In the genomic region with DNA sequence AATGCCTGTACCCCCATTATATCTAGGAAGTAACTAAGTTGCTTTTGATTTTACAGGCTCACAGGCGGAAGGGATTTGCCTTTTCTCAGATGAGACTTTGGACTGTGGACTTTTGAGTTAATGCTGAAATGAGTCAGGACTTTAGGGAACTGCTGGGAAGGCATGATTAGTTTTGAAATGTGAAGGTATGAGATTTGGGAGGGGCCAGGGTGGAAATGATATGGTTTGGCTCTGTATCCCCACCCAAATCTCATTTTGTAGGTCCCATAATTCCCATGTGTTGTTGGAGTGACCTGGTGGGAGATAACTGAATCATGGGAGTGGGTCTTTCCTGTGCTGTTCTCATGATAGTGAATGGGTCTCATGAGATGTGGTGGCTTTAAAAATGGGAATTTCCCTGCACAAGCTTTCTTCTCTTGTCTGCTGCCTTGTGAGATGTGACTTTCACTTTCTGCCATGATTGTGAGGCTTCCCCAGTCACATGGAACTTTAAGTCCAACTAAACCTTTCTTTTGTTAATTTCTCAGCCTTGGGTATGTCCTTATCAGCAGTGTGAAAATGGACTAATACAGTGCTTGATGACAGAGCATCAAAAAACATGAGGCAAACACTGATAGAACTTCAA, we compare ENCODE assay signal across 17 cellular contexts.
DNase-seq lines count a peak whose midpoint lies in the region; ATAC-seq, FAIRE-seq and TF ChIP-seq lines count a peak whose summit lies in the region.
"Had no signal": no experiment of that assay in that cellular context is flagged by ENCODE, and none has a peak within 500 bp of the region (broad histone marks: within the 10 kb centered on the region; RNA-seq: fewer than 3 reads in every experiment).

No MANE protein-coding gene starts in this region.

- TF ChIP-seq CTCF in GM12878 (IDR thresholded peaks at IDR 0.05 in 2 of 3, conservative IDR thresholded peaks at IDR 0.05 in 1 of 3; ENCODE audit: control insufficient read depth in 2 of 3, extremely low read depth in 1 of 3, insufficient read depth in 1 of 3, low read depth in 3 of 3, low read length in 3 of 3) (no peak), right lobe of liver (IDR thresholded peaks at IDR 0.05) (no peak)

- RAD21 ChIA-PET in GM12878 (lab: Charles Lee; ENCODE audit: unreplicated experiment) = interaction anchor here (2.5 kb wide), 1 partner anchor 19 kb away, joined by 7 read pairs; no protein-coding TSS in a partner anchor

- H3K9me3 ChIP-seq in GM12878 (replicated peaks; ENCODE audit: control insufficient read depth, insufficient read depth, low read length) (no peaks in the 10 kb centered on the region; the same call in 1 of the 3 replicates), right lobe of liver (no peaks in the 10 kb centered on the region)

- H3K4me2 ChIP-seq in GM12878 (ENCODE audit: control insufficient read depth, insufficient read depth) = no peak overlapping the region
- H3K4me2 ChIP-seq: GM23338, KMS-11 had no signal

- intact Hi-C loops in GM12878 (cut with micrococcal nuclease; ENCODE audit: unreplicated experiment) = loop anchor here (5.0 kb wide), 1 partner anchor 39 kb away; no protein-coding TSS in a partner anchor
- intact Hi-C loops in right lobe of liver (cut with DNase I) = no loop called here

- H3K4me1 ChIP-seq in GM12878 (ENCODE audit: control insufficient read depth, insufficient read depth, low read length) (no peaks in the 10 kb centered on the region), right lobe of liver (peaks cover 0 to 12% (median 6%) of the 10 kb centered on the region in 4 donors)

- SMC1A ChIA-PET in GM12878 (lab: Charles Lee; ENCODE audit: uncharacterized antibody, unreplicated experiment) = interaction anchor here (1.6 to 2.0 kb wide), 3 partner anchors 15 to 21 kb away, joined by 3 to 5 read pairs (median 4); no protein-coding TSS in a partner anchor

- no TSS peak for BruUV-seq in GM12878 (replicated peaks; lab: Mats Ljungman, UMichigan)

- peak; percentile 46 for ATAC-seq in GM18858 (IDR thresholded peaks at IDR 0.05; ENCODE audit: unreplicated experiment)
- peak; percentile 62 for ATAC-seq in HG02610 (IDR thresholded peaks at IDR 0.05; ENCODE audit: unreplicated experiment)
- peak; percentile 65 for ATAC-seq in GM12878
- peak in 3 of 4 donors; percentile 58 to 70 (median 68) for ATAC-seq in right lobe of liver
- ATAC-seq: GM23338 had no signal

- H4K20me1 ChIP-seq in GM12878 (ENCODE audit: control insufficient read depth, insufficient read depth) = no peaks in the 10 kb centered on the region

- H2AFZ ChIP-seq in GM12878 (ENCODE audit: control insufficient read depth, low read depth, low read length) = peak overlapping the region; percentile 55
- H2AFZ ChIP-seq: GM23338 had no signal

- H3K27ac ChIP-seq in GM12878 (ENCODE audit: control insufficient read depth, insufficient read depth) (no peak overlapping the region), right lobe of liver (peak overlapping the region in 2 of 3 donors; percentile 32 to 56)
- H3K27ac ChIP-seq: C4-2B, KMS-11 had no signal

- H3K4me3 ChIP-seq in GM12878 (no peak overlapping the region), right lobe of liver (no peak overlapping the region)
- H3K4me3 ChIP-seq: GM23338 had no signal

- 67% methylated on average over 1 of the region's 1 CpG for WGBS in GM12878 (ENCODE audit: insufficient coverage, insufficient replicate concordance, low lambda C conversion rate, missing lambda C conversion rate)
- 25% methylated on average over 1 of the region's 1 CpG for WGBS in right lobe of liver (ENCODE audit: insufficient coverage, low coverage, low lambda C conversion rate, missing lambda C conversion rate)

- in situ Hi-C loops in GM12878 (cut with MboI) = no loop called here

- no peak for TF ChIP-seq EP300 in GM12878 (IDR thresholded peaks at IDR 0.05; ENCODE audit: borderline replicate concordance in 1 of 2, control insufficient read depth in 1 of 2, low read depth in 2 of 2, low read length in 2 of 2)

- H3K27me3 ChIP-seq in GM12878 (replicated peaks in 1 of 2; ENCODE audit: control insufficient read depth in 2 of 2, insufficient read depth in 2 of 2, low read length in 1 of 2) (no peaks in the 10 kb centered on the region), right lobe of liver (no peaks in the 10 kb centered on the region)
- H3K27me3 ChIP-seq: BE2C had no signal

- no peak for TF ChIP-seq RAD21 in GM12878 (IDR thresholded peaks at IDR 0.05; ENCODE audit: insufficient read depth, low read depth, low read length)

- TF ChIP-seq POLR2A in GM12878 (IDR thresholded peaks at IDR 0.05; ENCODE audit: low read depth, low read length) (no peak), right lobe of liver (IDR thresholded peaks at IDR 0.05) (no peak)

- H3K36me3 ChIP-seq in GM12878 (ENCODE audit: control insufficient read depth in 2 of 2, insufficient read depth in 2 of 2, low read length in 1 of 2) (no peaks in the 10 kb centered on the region), right lobe of liver (no peaks in the 10 kb centered on the region)
- H3K36me3 ChIP-seq: BE2C had no signal

- DNase-seq in GM12878 (ENCODE audit: low read depth, low spot score) (peak; percentile 32), right lobe of liver (no peak), dedifferentiated amniotic fluid mesenchymal stem cell (ENCODE audit: extremely low spot score) (no peak), T1000 (lab: John Stamatoyannopoulos, UW) (no peak), AG08395 (ENCODE audit: low spot score) (no peak), NCI-H146 (lab: John Stamatoyannopoulos, UW) (no peak)
- DNase-seq: ACHN; BE2C; CD4-positive, alpha-beta memory T cell; DMS79 treated with DMSO at 0.1 percent for 48 hours; EL; H7 had no signal

- FAIRE-seq in GM12878 (lab: Jason Lieb, UNC) = no peak

- no peak overlapping the region for H3K9ac ChIP-seq in GM12878 (ENCODE audit: control insufficient read depth, insufficient read depth, low read length)
- H3K9ac ChIP-seq: KMS-11 had no signal

- POLR2A ChIA-PET in GM12878 (lab: Charles Lee) = no interaction called here

- CTCF ChIA-PET in GM12878 (lab: Yijun Ruan, JAX) = interaction anchor here (1.0 kb wide), 1 partner anchor 81 kb away, joined by 3 read pairs; no protein-coding TSS in a partner anchor

- no peaks in the 10 kb centered on the region for H3K79me2 ChIP-seq in GM12878 (ENCODE audit: control insufficient read depth, insufficient read depth, low read length)

TF ChIP-seq in GM12878, 131 proteins besides CTCF, POLR2A, EP300 and RAD21 (continues in another document):
- TF ChIP-seq BCL3 (IDR thresholded peaks at IDR 0.05; ENCODE audit: borderline replicate concordance, insufficient read depth, low read depth, low read length, poor library complexity, severe bottlenecking) = peak; percentile 36
- TF ChIP-seq MYB (IDR thresholded peaks at IDR 0.05; ENCODE audit: borderline replicate concordance, low read depth, low read length) = no peak
- peak; percentile 38; the same call in 1 of the 2 replicates for TF ChIP-seq MTA2 (IDR thresholded peaks at IDR 0.05; ENCODE audit: low read depth)
- TF ChIP-seq, protein P1, sequence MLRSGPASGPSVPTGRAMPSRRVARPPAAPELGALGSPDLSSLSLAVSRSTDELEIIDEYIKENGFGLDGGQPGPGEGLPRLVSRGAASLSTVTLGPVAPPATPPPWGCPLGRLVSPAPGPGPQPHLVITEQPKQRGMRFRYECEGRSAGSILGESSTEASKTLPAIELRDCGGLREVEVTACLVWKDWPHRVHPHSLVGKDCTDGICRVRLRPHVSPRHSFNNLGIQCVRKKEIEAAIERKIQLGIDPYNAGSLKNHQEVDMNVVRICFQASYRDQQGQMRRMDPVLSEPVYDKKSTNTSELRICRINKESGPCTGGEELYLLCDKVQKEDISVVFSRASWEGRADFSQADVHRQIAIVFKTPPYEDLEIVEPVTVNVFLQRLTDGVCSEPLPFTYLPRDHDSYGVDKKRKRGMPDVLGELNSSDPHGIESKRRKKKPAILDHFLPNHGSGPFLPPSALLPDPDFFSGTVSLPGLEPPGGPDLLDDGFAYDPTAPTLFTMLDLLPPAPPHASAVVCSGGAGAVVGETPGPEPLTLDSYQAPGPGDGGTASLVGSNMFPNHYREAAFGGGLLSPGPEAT (IDR thresholded peaks at IDR 0.05; ENCODE audit: low read depth) = peak; percentile 76
- 0 out of 2 replicates have a peak, but pooled peaks have one; percentile 29 for TF ChIP-seq GATAD2B (conservative IDR thresholded peaks at IDR 0.05; ENCODE audit: low read depth)
